8 cellular contexts compared by ENCODE assay signal in genomic region chr22:28772633-28773460, GRCh38. TPM values are rescaled to one million over a fixed set of nuclear protein-coding genes. Genes with fewer than 3 reads are reported as not detected.
A peak's percentile ranks its signal among the peaks of the same experiment; 100 is the strongest.
DNase-seq lines count a peak whose midpoint lies in the region; ATAC-seq and TF ChIP-seq lines count a peak whose summit lies in the region.

A gene with protein sequence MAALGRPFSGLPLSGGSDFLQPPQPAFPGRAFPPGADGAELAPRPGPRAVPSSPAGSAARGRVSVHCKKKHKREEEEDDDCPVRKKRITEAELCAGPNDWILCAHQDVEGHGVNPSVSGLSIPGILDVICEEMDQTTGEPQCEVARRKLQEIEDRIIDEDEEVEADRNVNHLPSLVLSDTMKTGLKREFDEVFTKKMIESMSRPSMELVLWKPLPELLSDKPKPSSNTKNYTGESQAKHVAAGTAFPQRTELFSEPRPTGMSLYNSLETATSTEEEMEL (plus strand): TSS chr22:28772695. CDS start chr22:28772850, 155 bp downstream.

- no peaks in the 10 kb centered on the region for H3K27me3 Mint-ChIP-seq in activated naive CD8-positive, alpha-beta T cell

- peak; percentile 84 for ATAC-seq in HG02623 (IDR thresholded peaks at IDR 0.05; ENCODE audit: unreplicated experiment)
- ATAC-seq in SK-N-SH treated with all-trans-retinoic acid at 6 μM for 48 hours: peak; percentile 96

- peak within 1 kb of the TSS; percentile 99 for H3K4me3 Mint-ChIP-seq in activated naive CD8-positive, alpha-beta T cell

- H3K9me3 ChIP-seq in osteoblast (ENCODE audit: low read depth, low read length) (no peaks in the 10 kb centered on the region), testis (no peaks in the 10 kb centered on the region)

- H2AFZ ChIP-seq in osteoblast (ENCODE audit: low read length): peak within 1 kb of the TSS; percentile 88

- no peaks in the 10 kb centered on the region for H3K27me3 ChIP-seq in osteoblast (ENCODE audit: insufficient read depth, low read length)
- H3K27me3 ChIP-seq in testis: no peaks in the 10 kb centered on the region

- peak within 1 kb of the TSS; percentile 99 for H3K27ac Mint-ChIP-seq in activated naive CD8-positive, alpha-beta T cell

- TF ChIP-seq CTCF in GM12865 (IDR thresholded peaks at IDR 0.05; ENCODE audit: insufficient read depth, low read depth, low read length, missing control alignments) (peak; percentile 17), osteoblast (IDR thresholded peaks at IDR 0.05; ENCODE audit: extremely low read depth, low read depth, low read length) (no peak), testis (IDR thresholded peaks at IDR 0.05) (peak in 2 of 3 experiments; percentile 15 to 19)

- H3K4me3 ChIP-seq in GM12865 (ENCODE audit: low read depth, low read length) (peak within 1 kb of the TSS; percentile 66), osteoblast (ENCODE audit: insufficient read depth, low read length) (peak within 1 kb of the TSS; percentile 98), testis (peak within 1 kb of the TSS; percentile 72 to 98)

- 0% methylated on average over 15 to 29 of the region's 92 CpGs for WGBS in testis, 2 donors

- peak; percentile 75 for TF ChIP-seq POLR2A in testis (IDR thresholded peaks at IDR 0.05)

- H4K20me1 ChIP-seq in osteoblast (ENCODE audit: insufficient read depth, low read length): peaks cover 9% of the 10 kb centered on the region

- H3K36me3 Mint-ChIP-seq in activated naive CD8-positive, alpha-beta T cell: peaks cover 4% of the 10 kb centered on the region

- H3K9me3 Mint-ChIP-seq in activated naive CD8-positive, alpha-beta T cell (ENCODE audit: low read depth): no peaks in the 10 kb centered on the region

- H3K4me2 ChIP-seq in osteoblast (ENCODE audit: insufficient read depth, low read length): peak within 1 kb of the TSS; percentile 86

- peaks cover 34% of the 10 kb centered on the region for H3K4me1 Mint-ChIP-seq in activated naive CD8-positive, alpha-beta T cell (ENCODE audit: low read depth)

- intact Hi-C loops in testis (cut with DNase I; ENCODE audit: low total_unique reads): no loop called here

- peaks cover 47% of the 10 kb centered on the region for H3K79me2 ChIP-seq in osteoblast (ENCODE audit: insufficient read depth, low read length)

- H3K36me3 ChIP-seq in osteoblast (ENCODE audit: insufficient read depth, low read length) (peaks cover 20% of the 10 kb centered on the region), testis (ENCODE audit: low read depth, missing control alignments) (no peaks in the 10 kb centered on the region)

- peak; percentile 97 for DNase-seq in GM12865 (ENCODE audit: low read depth)
- peak; percentile 92 for DNase-seq in NCI-H1092 treated with DMSO at 0.1 percent for 48 hours (lab: John Stamatoyannopoulos, UW)
- DNase-seq in glomerular visceral epithelial cell (ENCODE audit: extremely low spot score): peak; percentile 92
- peak; percentile 99 for DNase-seq in osteoblast (ENCODE audit: insufficient read length, low spot score, missing footprints)
- DNase-seq in testis: peak; percentile 98

- peak within 1 kb of the TSS; percentile 83 for H3K27ac ChIP-seq in osteoblast (ENCODE audit: low read depth, low read length)
- H3K27ac ChIP-seq in testis: peak within 1 kb of the TSS; percentile 97 to 100

- H3K4me1 ChIP-seq in osteoblast (ENCODE audit: insufficient read depth, low read length) (peaks cover 9% of the 10 kb centered on the region), testis (peaks cover 5% of the 10 kb centered on the region)

TF ChIP-seq in SK-N-SH treated with all-trans-retinoic acid at 6 μM for 48 hours, 23 proteins besides CTCF, POLR2A, EP300 and RAD21:
- TF ChIP-seq, protein P1, sequence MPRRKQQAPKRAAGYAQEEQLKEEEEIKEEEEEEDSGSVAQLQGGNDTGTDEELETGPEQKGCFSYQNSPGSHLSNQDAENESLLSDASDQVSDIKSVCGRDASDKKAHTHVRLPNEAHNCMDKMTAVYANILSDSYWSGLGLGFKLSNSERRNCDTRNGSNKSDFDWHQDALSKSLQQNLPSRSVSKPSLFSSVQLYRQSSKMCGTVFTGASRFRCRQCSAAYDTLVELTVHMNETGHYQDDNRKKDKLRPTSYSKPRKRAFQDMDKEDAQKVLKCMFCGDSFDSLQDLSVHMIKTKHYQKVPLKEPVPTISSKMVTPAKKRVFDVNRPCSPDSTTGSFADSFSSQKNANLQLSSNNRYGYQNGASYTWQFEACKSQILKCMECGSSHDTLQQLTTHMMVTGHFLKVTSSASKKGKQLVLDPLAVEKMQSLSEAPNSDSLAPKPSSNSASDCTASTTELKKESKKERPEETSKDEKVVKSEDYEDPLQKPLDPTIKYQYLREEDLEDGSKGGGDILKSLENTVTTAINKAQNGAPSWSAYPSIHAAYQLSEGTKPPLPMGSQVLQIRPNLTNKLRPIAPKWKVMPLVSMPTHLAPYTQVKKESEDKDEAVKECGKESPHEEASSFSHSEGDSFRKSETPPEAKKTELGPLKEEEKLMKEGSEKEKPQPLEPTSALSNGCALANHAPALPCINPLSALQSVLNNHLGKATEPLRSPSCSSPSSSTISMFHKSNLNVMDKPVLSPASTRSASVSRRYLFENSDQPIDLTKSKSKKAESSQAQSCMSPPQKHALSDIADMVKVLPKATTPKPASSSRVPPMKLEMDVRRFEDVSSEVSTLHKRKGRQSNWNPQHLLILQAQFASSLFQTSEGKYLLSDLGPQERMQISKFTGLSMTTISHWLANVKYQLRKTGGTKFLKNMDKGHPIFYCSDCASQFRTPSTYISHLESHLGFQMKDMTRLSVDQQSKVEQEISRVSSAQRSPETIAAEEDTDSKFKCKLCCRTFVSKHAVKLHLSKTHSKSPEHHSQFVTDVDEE (CRISPR knock-in tag; IDR thresholded peaks at IDR 0.05): no peak
- TF ChIP-seq ISL1 (CRISPR knock-in tag; IDR thresholded peaks at IDR 0.05): 0 out of 2 replicates have a peak, but pooled peaks have one; percentile 19
- TF ChIP-seq ZFP3 (CRISPR knock-in tag; IDR thresholded peaks at IDR 0.05): peak; percentile 88

RNA-seq across cellular contexts. Expression of the gene that starts here (rescaled TPM):
- total RNA-seq in osteoblast (25.9 and 28.6 TPM in 2 replicates), testis (10 to 100 TPM; 68.6 to 76.1 TPM)
- polyA plus RNA-seq in testis (ENCODE audit: insufficient read depth, low read depth, low replicate concordance): 83.0 TPM

Comparison
In these comparisons a context has a peak if more than half of its experiments do, and no peak if none do; other contexts are left out.
1. Peak in every context shown above with its lines: DNase-seq, ATAC-seq, H3K4me3 ChIP-seq and H3K27ac ChIP-seq.